In the genomic region with DNA sequence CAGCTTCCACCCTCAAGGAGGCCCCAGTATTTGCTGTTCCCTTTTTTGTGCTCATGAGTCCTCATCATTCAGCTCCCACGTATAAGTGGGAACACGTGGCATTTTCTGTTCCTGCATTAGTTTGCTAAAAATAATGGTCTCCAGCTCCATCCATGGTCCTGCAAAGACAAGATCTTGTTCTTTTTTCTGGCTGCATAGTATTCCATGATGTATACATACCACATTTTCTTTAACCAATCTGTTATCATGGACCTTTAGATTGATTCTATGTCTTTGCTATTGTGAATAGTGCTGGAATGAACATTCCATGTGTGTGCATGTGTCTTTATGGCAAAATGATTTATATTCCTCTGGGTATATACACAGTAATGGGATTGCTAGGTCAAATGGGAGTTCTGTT, we compare ENCODE assay signal across 15 cellular contexts. TPM values are rescaled to one million over a fixed set of nuclear protein-coding genes. Genes with fewer than 3 reads are reported as not detected.
DNase-seq lines count a peak whose midpoint lies in the region; ATAC-seq and TF ChIP-seq lines count a peak whose summit lies in the region.
"Had no signal": no experiment of that assay in that cellular context is flagged by ENCODE, and none has a peak within 500 bp of the region (broad histone marks: within the 10 kb centered on the region; RNA-seq: fewer than 3 reads in every experiment).

No MANE protein-coding gene starts in this region.

- peaks cover 11% of the 10 kb centered on the region for H3K4me1 Mint-ChIP-seq in activated T-cell treated with anti-CD3 and anti-CD28 coated beads, Interleukin-2, amount 50 U/mL, for 24 hours (ENCODE audit: low read depth)
- H3K4me1 Mint-ChIP-seq in activated T-cell treated with anti-CD3 and anti-CD28 coated beads, Interleukin-2, amount 50 U/mL, for 4 hours (ENCODE audit: low read depth) = peaks cover 6% of the 10 kb centered on the region
- H3K4me1 Mint-ChIP-seq in Caco-2 (ENCODE audit: low read depth, unreplicated experiment) (no peaks in the 10 kb centered on the region), Calu3 (ENCODE audit: low read depth, unreplicated experiment) (no peaks in the 10 kb centered on the region)
- peaks cover 24% of the 10 kb centered on the region for H3K4me1 Mint-ChIP-seq in activated T-helper 1 cell treated with anti-CD3 and anti-CD28 coated beads, Interleukin-12 subunit alpha, Interleukin-12 subunit beta, Interleukin-2, Interleukin-4 antibody, amounts not matched to agents 30 ng/mL and 10 ng/mL and 1 ng/mL, durations not matched to agents 14 hours and 24 hours and 36 hours (ENCODE audit: low read depth)
- no peaks in the 10 kb centered on the region for H3K4me1 Mint-ChIP-seq in activated CD4-positive, alpha-beta memory T cell treated with anti-CD3 and anti-CD28 coated beads, Interleukin-2, amount 10 ng/mL, durations not matched to agents 7 days and 5 days

- BruUV-seq in Caco-2 (replicated peaks; lab: Mats Ljungman, UMichigan) = TSS peak; percentile 12
- no TSS peak for BruUV-seq in Calu3 (replicated peaks; lab: Mats Ljungman, UMichigan)

- peak overlapping the region; percentile 26 for H3K27ac Mint-ChIP-seq in activated T-cell treated with anti-CD3 and anti-CD28 coated beads, Interleukin-2, amount 50 U/mL, for 24 hours
- H3K27ac Mint-ChIP-seq in Caco-2 (ENCODE audit: unreplicated experiment) (no peak overlapping the region), Calu3 (ENCODE audit: unreplicated experiment) (no peak overlapping the region)
- H3K27ac Mint-ChIP-seq in activated T-helper 1 cell treated with anti-CD3 and anti-CD28 coated beads, Interleukin-12 subunit alpha, Interleukin-12 subunit beta, Interleukin-2, Interleukin-4 antibody, amounts not matched to agents 30 ng/mL and 10 ng/mL and 1 ng/mL, durations not matched to agents 14 hours and 24 hours and 36 hours = peak overlapping the region; percentile 81
- no peak overlapping the region for H3K27ac Mint-ChIP-seq in activated CD4-positive, alpha-beta memory T cell treated with anti-CD3 and anti-CD28 coated beads, Interleukin-2, amount 10 ng/mL, durations not matched to agents 7 days and 5 days
- H3K27ac Mint-ChIP-seq: CD8-positive, alpha-beta T cell had no signal

- peaks cover 85% of the 10 kb centered on the region for H3K36me3 Mint-ChIP-seq in activated T-cell treated with anti-CD3 and anti-CD28 coated beads, Interleukin-2, amount 50 U/mL, for 24 hours (ENCODE audit: low read depth)
- peaks cover 54% of the 10 kb centered on the region for H3K36me3 Mint-ChIP-seq in activated T-cell treated with anti-CD3 and anti-CD28 coated beads, Interleukin-2, amount 50 U/mL, for 4 hours (ENCODE audit: insufficient read depth)
- H3K36me3 Mint-ChIP-seq in Caco-2 (ENCODE audit: insufficient read depth, unreplicated experiment) (peaks cover 63% of the 10 kb centered on the region), Calu3 (ENCODE audit: insufficient read depth, unreplicated experiment) (peaks cover 12% of the 10 kb centered on the region)
- peaks cover 53% of the 10 kb centered on the region for H3K36me3 Mint-ChIP-seq in activated T-helper 1 cell treated with anti-CD3 and anti-CD28 coated beads, Interleukin-12 subunit alpha, Interleukin-12 subunit beta, Interleukin-2, Interleukin-4 antibody, amounts not matched to agents 30 ng/mL and 10 ng/mL and 1 ng/mL, durations not matched to agents 14 hours and 24 hours and 36 hours (ENCODE audit: low read depth)
- peaks cover 71% of the 10 kb centered on the region for H3K36me3 Mint-ChIP-seq in activated CD4-positive, alpha-beta memory T cell treated with anti-CD3 and anti-CD28 coated beads, Interleukin-2, amount 10 ng/mL, durations not matched to agents 7 days and 5 days (ENCODE audit: low read depth)

- H3K27me3 Mint-ChIP-seq in activated T-cell treated with anti-CD3 and anti-CD28 coated beads, Interleukin-2, amount 50 U/mL, for 24 hours = no peaks in the 10 kb centered on the region
- H3K27me3 Mint-ChIP-seq in activated T-cell treated with anti-CD3 and anti-CD28 coated beads, Interleukin-2, amount 50 U/mL, for 4 hours (ENCODE audit: low read depth) = no peaks in the 10 kb centered on the region
- no peaks in the 10 kb centered on the region for H3K27me3 Mint-ChIP-seq in Caco-2 (ENCODE audit: insufficient read depth, unreplicated experiment)
- H3K27me3 Mint-ChIP-seq in activated T-helper 1 cell treated with anti-CD3 and anti-CD28 coated beads, Interleukin-12 subunit alpha, Interleukin-12 subunit beta, Interleukin-2, Interleukin-4 antibody, amounts not matched to agents 30 ng/mL and 10 ng/mL and 1 ng/mL, durations not matched to agents 14 hours and 24 hours and 36 hours (ENCODE audit: insufficient read depth) = no peaks in the 10 kb centered on the region
- no peaks in the 10 kb centered on the region for H3K27me3 Mint-ChIP-seq in activated CD4-positive, alpha-beta memory T cell treated with anti-CD3 and anti-CD28 coated beads, Interleukin-2, amount 10 ng/mL, durations not matched to agents 7 days and 5 days
- H3K27me3 Mint-ChIP-seq in Calu3 (ENCODE audit: unreplicated experiment) = no peaks in the 10 kb centered on the region

- H3K27me3 ChIP-seq in Caco-2 (replicated peaks; ENCODE audit: control insufficient read depth, insufficient read depth, low read length) = no peaks in the 10 kb centered on the region
- H3K27me3 ChIP-seq: BE2C had no signal

- TF ChIP-seq CTCF in Caco-2 (IDR thresholded peaks at IDR 0.05; ENCODE audit: insufficient read depth in 1 of 2, low read depth in 1 of 2, low read length in 1 of 2, severe bottlenecking in 1 of 2, unreplicated experiment in 1 of 2) = no peak
- no peak for TF ChIP-seq CTCF in Calu3 (IDR thresholded peaks at IDR 0.05; ENCODE audit: unreplicated experiment)

- no peaks in the 10 kb centered on the region for H3K4me1 ChIP-seq in Caco-2
- H3K4me1 ChIP-seq: BE2C had no signal

- DNase-seq in activated T-cell treated with anti-CD3 and anti-CD28 coated beads, Interleukin-2, amount 50 U/mL, for 24 hours = no peak
- no peak for DNase-seq in activated T-cell treated with anti-CD3 and anti-CD28 coated beads, Interleukin-2, amount 50 U/mL, for 4 hours
- DNase-seq in Caco-2 (no peak), Calu3 (no peak), OCI-M2 (lab: John Stamatoyannopoulos, UW; ENCODE audit: unreplicated experiment) (no peak)
- no peak for DNase-seq in activated T-helper 1 cell treated with anti-CD3 and anti-CD28 coated beads, Interleukin-12 subunit alpha, Interleukin-12 subunit beta, Interleukin-2, Interleukin-4 antibody, amounts not matched to agents 30 ng/mL and 10 ng/mL and 1 ng/mL, durations not matched to agents 14 hours and 24 hours and 36 hours (ENCODE audit: low spot score)
- no peak for DNase-seq in activated CD4-positive, alpha-beta memory T cell treated with anti-CD3 and anti-CD28 coated beads, Interleukin-2, amount 10 ng/mL, durations not matched to agents 7 days and 5 days
- DNase-seq: BE2C; CD8-positive, alpha-beta T cell; COR-L47; DMS53; GF-D8; H7 had no signal

- POLR2A ChIA-PET in Caco-2 (lab: Charles Lee) = no interaction called here
- POLR2A ChIA-PET in activated CD4-positive, alpha-beta memory T cell treated with anti-CD3 and anti-CD28 coated beads, Interleukin-2, amount 10 ng/mL, durations not matched to agents 7 days and 5 days (lab: Charles Lee) = interaction anchor here (2.3 kb wide), 1 partner anchor 17 kb away, joined by 12 read pairs; a partner anchor contains a TSS

- no peak for ATAC-seq in activated T-cell treated with anti-CD3 and anti-CD28 coated beads, Interleukin-2, amount 50 U/mL, for 4 hours
- ATAC-seq: CD8-positive, alpha-beta T cell had no signal

- H3K36me3 ChIP-seq in Caco-2 (ENCODE audit: control insufficient read depth, insufficient read depth, low read length) = no peaks in the 10 kb centered on the region; the same call in 1 of the 2 replicates

- no peak overlapping the region for H3K4me3 Mint-ChIP-seq in activated T-cell treated with anti-CD3 and anti-CD28 coated beads, Interleukin-2, amount 50 U/mL, for 24 hours
- H3K4me3 Mint-ChIP-seq in activated T-cell treated with anti-CD3 and anti-CD28 coated beads, Interleukin-2, amount 50 U/mL, for 4 hours = no peak overlapping the region
- no peak overlapping the region for H3K4me3 Mint-ChIP-seq in Caco-2 (ENCODE audit: unreplicated experiment)
- H3K4me3 Mint-ChIP-seq in activated T-helper 1 cell treated with anti-CD3 and anti-CD28 coated beads, Interleukin-12 subunit alpha, Interleukin-12 subunit beta, Interleukin-2, Interleukin-4 antibody, amounts not matched to agents 30 ng/mL and 10 ng/mL and 1 ng/mL, durations not matched to agents 14 hours and 24 hours and 36 hours = no peak overlapping the region
- no peak overlapping the region for H3K4me3 Mint-ChIP-seq in activated CD4-positive, alpha-beta memory T cell treated with anti-CD3 and anti-CD28 coated beads, Interleukin-2, amount 10 ng/mL, durations not matched to agents 7 days and 5 days
- no peak overlapping the region for H3K4me3 Mint-ChIP-seq in Calu3 (ENCODE audit: low read depth, unreplicated experiment)
- H3K4me3 Mint-ChIP-seq: CD8-positive, alpha-beta T cell had no signal

- no peaks in the 10 kb centered on the region for H3K9me3 ChIP-seq in Caco-2
- H3K9me3 ChIP-seq: BE2C had no signal

- intact Hi-C loops in Caco-2 (cut with micrococcal nuclease; ENCODE audit: unreplicated experiment) = no loop called here
- intact Hi-C loops in activated T-helper 1 cell treated with anti-CD3 and anti-CD28 coated beads, Interleukin-12 subunit alpha, Interleukin-12 subunit beta, Interleukin-2, Interleukin-4 antibody, amounts not matched to agents 30 ng/mL and 10 ng/mL and 1 ng/mL, durations not matched to agents 14 hours and 24 hours and 36 hours (cut with micrococcal nuclease) = loop anchor here (1.0 to 5.0 kb wide), 3 partner anchors 18 to 219 kb away; a partner anchor contains a TSS
- intact Hi-C loops in Calu3 (cut with micrococcal nuclease; ENCODE audit: unreplicated experiment) = no loop called here

- CTCF ChIA-PET in Caco-2 (lab: Charles Lee) (no interaction called here), Calu3 (lab: Charles Lee) (no interaction called here)
- CTCF ChIA-PET in activated CD4-positive, alpha-beta memory T cell treated with anti-CD3 and anti-CD28 coated beads, Interleukin-2, amount 10 ng/mL, durations not matched to agents 7 days and 5 days (lab: Charles Lee) = no interaction called here

- H3K9me3 Mint-ChIP-seq in activated T-cell treated with anti-CD3 and anti-CD28 coated beads, Interleukin-2, amount 50 U/mL, for 24 hours = peaks cover 4% of the 10 kb centered on the region
- peaks cover 3% of the 10 kb centered on the region for H3K9me3 Mint-ChIP-seq in activated T-cell treated with anti-CD3 and anti-CD28 coated beads, Interleukin-2, amount 50 U/mL, for 4 hours
- H3K9me3 Mint-ChIP-seq in Caco-2 (ENCODE audit: unreplicated experiment) (no peaks in the 10 kb centered on the region), Calu3 (ENCODE audit: low read depth, unreplicated experiment) (no peaks in the 10 kb centered on the region)
- H3K9me3 Mint-ChIP-seq in activated T-helper 1 cell treated with anti-CD3 and anti-CD28 coated beads, Interleukin-12 subunit alpha, Interleukin-12 subunit beta, Interleukin-2, Interleukin-4 antibody, amounts not matched to agents 30 ng/mL and 10 ng/mL and 1 ng/mL, durations not matched to agents 14 hours and 24 hours and 36 hours = peaks cover 9% of the 10 kb centered on the region
- H3K9me3 Mint-ChIP-seq in activated CD4-positive, alpha-beta memory T cell treated with anti-CD3 and anti-CD28 coated beads, Interleukin-2, amount 10 ng/mL, durations not matched to agents 7 days and 5 days = no peaks in the 10 kb centered on the region

- H3K4me3 ChIP-seq in Caco-2 (ENCODE audit: low read depth, low read length) = no peak overlapping the region
- H3K4me3 ChIP-seq: GM23248 had no signal

RNA-seq across cellular contexts. Expression of a gene that starts 17.0 kb away (rescaled TPM):
- total RNA-seq in activated T-cell treated with anti-CD3 and anti-CD28 coated beads, Interleukin-2, amount 50 U/mL, for 4 hours = 10 to 100 TPM; 30.4 to 30.7 (median 30.4) TPM
- total RNA-seq in Caco-2 (2022) (50.3 and 54.4 TPM in 2 replicates), Calu3 (2022) (22.9 and 27.8 TPM in 2 replicates)
- total RNA-seq in activated T-helper 1 cell treated with anti-CD3 and anti-CD28 coated beads, Interleukin-12 subunit alpha, Interleukin-12 subunit beta, Interleukin-2, Interleukin-4 antibody, amounts not matched to agents 30 ng/mL and 10 ng/mL and 1 ng/mL, durations not matched to agents 14 hours and 24 hours and 36 hours = 48.2 and 48.3 TPM in 2 replicates
- 10 to 100 TPM; 39.5 to 42.4 TPM for total RNA-seq in activated CD4-positive, alpha-beta memory T cell treated with anti-CD3 and anti-CD28 coated beads, Interleukin-2, amount 10 ng/mL, durations not matched to agents 7 days and 5 days

RNA-seq across cellular contexts. Expression of a gene that starts 17.0 kb away (rescaled TPM):
- 10 to 100 TPM; 28.0 to 40.8 (median 38.3) TPM for total RNA-seq in activated T-cell treated with anti-CD3 and anti-CD28 coated beads, Interleukin-2, amount 50 U/mL, for 4 hours
- total RNA-seq in Caco-2 (2022) = 56.6 and 57.2 TPM in 2 replicates
- 60.9 and 61.8 TPM in 2 replicates for total RNA-seq in activated T-helper 1 cell treated with anti-CD3 and anti-CD28 coated beads, Interleukin-12 subunit alpha, Interleukin-12 subunit beta, Interleukin-2, Interleukin-4 antibody, amounts not matched to agents 30 ng/mL and 10 ng/mL and 1 ng/mL, durations not matched to agents 14 hours and 24 hours and 36 hours
- total RNA-seq in activated CD4-positive, alpha-beta memory T cell treated with anti-CD3 and anti-CD28 coated beads, Interleukin-2, amount 10 ng/mL, durations not matched to agents 7 days and 5 days = 10 to 100 TPM; 65.1 to 70.2 TPM
- total RNA-seq in Calu3 (2022) = 41.7 and 49.6 TPM in 2 replicates

RNA-seq across cellular contexts. Expression of a gene that starts 49.8 kb away (rescaled TPM):
- total RNA-seq in activated T-cell treated with anti-CD3 and anti-CD28 coated beads, Interleukin-2, amount 50 U/mL, for 4 hours = not detected
- not detected in 2 replicates for total RNA-seq in Caco-2 (2022)
- total RNA-seq in activated T-helper 1 cell treated with anti-CD3 and anti-CD28 coated beads, Interleukin-12 subunit alpha, Interleukin-12 subunit beta, Interleukin-2, Interleukin-4 antibody, amounts not matched to agents 30 ng/mL and 10 ng/mL and 1 ng/mL, durations not matched to agents 14 hours and 24 hours and 36 hours = not detected in 2 replicates
- not detected for total RNA-seq in activated CD4-positive, alpha-beta memory T cell treated with anti-CD3 and anti-CD28 coated beads, Interleukin-2, amount 10 ng/mL, durations not matched to agents 7 days and 5 days
- total RNA-seq in Calu3 (2022) = not detected in 2 replicates
- total RNA-seq: CD8-positive, alpha-beta T cell; GM23248; H7; HT1080 had no signal

Comparison
In these comparisons a context has a peak if more than half of its experiments do, and no peak if none do; other contexts are left out.
1. H3K27ac Mint-ChIP-seq: peak in activated T-cell treated with anti-CD3 and anti-CD28 coated beads, Interleukin-2, amount 50 U/mL, for 24 hours (single experiment) and activated T-helper 1 cell treated with anti-CD3 and anti-CD28 coated beads, Interleukin-12 subunit alpha, Interleukin-12 subunit beta, Interleukin-2, Interleukin-4 antibody, amounts not matched to agents 30 ng/mL and 10 ng/mL and 1 ng/mL, durations not matched to agents 14 hours and 24 hours and 36 hours (single experiment); none in Caco-2 (single experiment), activated CD4-positive, alpha-beta memory T cell treated with anti-CD3 and anti-CD28 coated beads, Interleukin-2, amount 10 ng/mL, durations not matched to agents 7 days and 5 days (single experiment) and Calu3 (single experiment).